Comparison of ENCODE assay signal across 9 cellular contexts in genomic region chr19:14530505-14530904, GRCh38. TPM values are rescaled to one million over a fixed set of nuclear protein-coding genes. Genes with fewer than 3 reads are reported as not detected.
DNase-seq lines count a peak whose midpoint lies in the region; ATAC-seq and TF ChIP-seq lines count a peak whose summit lies in the region.
"Had no signal": no experiment of that assay in that cellular context is flagged by ENCODE, and none has a peak within 500 bp of the region (broad histone marks: within the 10 kb centered on the region; RNA-seq: fewer than 3 reads in every experiment).

No MANE protein-coding gene starts in this region.

- no peaks in the 10 kb centered on the region for H3K27me3 ChIP-seq in CD8-positive, alpha-beta memory T cell (ENCODE audit: insufficient read depth, low read length, poor library complexity, severe bottlenecking)
- no peaks in the 10 kb centered on the region for H3K27me3 ChIP-seq in dorsolateral prefrontal cortex
- no peaks in the 10 kb centered on the region for H3K27me3 ChIP-seq in osteoblast (ENCODE audit: insufficient read depth, low read length)

- H3K9me3 Mint-ChIP-seq in CD8-positive, alpha-beta memory T cell, result no peaks in the 10 kb centered on the region

- POLR2A ChIA-PET in CD8-positive, alpha-beta memory T cell (lab: Charles Lee), result interaction anchor here (0.6 to 4.6 kb wide), 4 partner anchors 13 to 204 kb away, joined by 3 to 44 read pairs (median 6); partner anchors contain the start of gene DNAJB1

- H3K4me1 ChIP-seq in CD8-positive, alpha-beta memory T cell (ENCODE audit: insufficient read depth, low read length), result peaks cover 43% of the 10 kb centered on the region
- peaks cover 18% of the 10 kb centered on the region for H3K4me1 ChIP-seq in osteoblast (ENCODE audit: insufficient read depth, low read length)

- peak overlapping the region; percentile 99 for H3K4me2 ChIP-seq in osteoblast (ENCODE audit: insufficient read depth, low read length)

- peaks cover 38% of the 10 kb centered on the region for H3K79me2 ChIP-seq in osteoblast (ENCODE audit: insufficient read depth, low read length)

- peaks cover 32 to 73% (median 45%) of the 10 kb centered on the region in 3 donors for H3K4me1 Mint-ChIP-seq in CD8-positive, alpha-beta memory T cell

- H3K36me3 Mint-ChIP-seq in CD8-positive, alpha-beta memory T cell, result peaks cover 0 to 24% (median 6%) of the 10 kb centered on the region in 3 donors

- peak overlapping the region in 7 of 8 donors; percentile 29 to 100 (median 94) for H3K27ac Mint-ChIP-seq in CD8-positive, alpha-beta memory T cell

- no peaks in the 10 kb centered on the region for H3K9me3 ChIP-seq in CD8-positive, alpha-beta memory T cell (ENCODE audit: low read length)
- H3K9me3 ChIP-seq in osteoblast (ENCODE audit: low read depth, low read length), result no peaks in the 10 kb centered on the region

- no peak for ATAC-seq in HG03439 (IDR thresholded peaks at IDR 0.05; ENCODE audit: unreplicated experiment)

- peaks cover 5% of the 10 kb centered on the region for H4K20me1 ChIP-seq in osteoblast (ENCODE audit: insufficient read depth, low read length)

- DNase-seq in CD8-positive, alpha-beta memory T cell, result no peak
- DNase-seq in NOMO-1 treated with DMSO at 0.1 percent for 48 hours (lab: John Stamatoyannopoulos, UW; ENCODE audit: unreplicated experiment) (peak; percentile 40), dorsolateral prefrontal cortex (no peak), osteoblast (ENCODE audit: insufficient read length, low spot score, missing footprints) (no peak), C1 segment of cervical spinal cord (lab: John Stamatoyannopoulos, UW) (no peak), GM13977 (ENCODE audit: low spot score) (no peak), Kasumi-1 (lab: John Stamatoyannopoulos, UW) (no peak)
- DNase-seq: activated gamma-delta T cell treated with Interleukin-2 at 50 U/mL for 16 hours had no signal

- no peak for TF ChIP-seq CTCF in dorsolateral prefrontal cortex (IDR thresholded peaks at IDR 0.05 in 54 of 56, conservative IDR thresholded peaks at IDR 0.05 in 2 of 56; ENCODE audit: low read depth in 1 of 56, partially characterized antibody in 56 of 56)
- no peak for TF ChIP-seq CTCF in osteoblast (IDR thresholded peaks at IDR 0.05; ENCODE audit: extremely low read depth, low read depth, low read length)
- no peak for TF ChIP-seq CTCF in GM13977 (IDR thresholded peaks at IDR 0.05; ENCODE audit: extremely low read depth, insufficient read depth, missing control alignments)

- H2AFZ ChIP-seq in osteoblast (ENCODE audit: low read length), result peak overlapping the region; percentile 100

- H3K4me3 Mint-ChIP-seq in CD8-positive, alpha-beta memory T cell, result peak overlapping the region; percentile 85 to 99 (median 94)

- no peaks in the 10 kb centered on the region for H3K27me3 Mint-ChIP-seq in CD8-positive, alpha-beta memory T cell

- intact Hi-C loops in dorsolateral prefrontal cortex (cut with DNase I), result no loop called here

- CTCF ChIA-PET in CD8-positive, alpha-beta memory T cell (lab: Charles Lee), result no interaction called here

- in situ Hi-C loops in GM13977 (cut with MboI; ENCODE audit: low pct_unique_long_range_greater_than_20kb, low sequenced_read_pairs, unreplicated experiment), result no loop called here

- H3K4me3 ChIP-seq in CD8-positive, alpha-beta memory T cell (ENCODE audit: low read length), result peak overlapping the region; percentile 97
- H3K4me3 ChIP-seq in dorsolateral prefrontal cortex (peak overlapping the region; percentile 61 to 100 (median 92)), osteoblast (ENCODE audit: insufficient read depth, low read length) (peak overlapping the region; percentile 91)

- H3K36me3 ChIP-seq in CD8-positive, alpha-beta memory T cell (ENCODE audit: insufficient read depth, low read length), result no peaks in the 10 kb centered on the region
- no peaks in the 10 kb centered on the region for H3K36me3 ChIP-seq in osteoblast (ENCODE audit: insufficient read depth, low read length)

- H3K27ac ChIP-seq in CD8-positive, alpha-beta memory T cell (ENCODE audit: low read depth, low read length), result no peak overlapping the region
- peak overlapping the region in 52 of 59 donors; percentile 39 to 99 (median 95) for H3K27ac ChIP-seq in dorsolateral prefrontal cortex
- no peak overlapping the region for H3K27ac ChIP-seq in osteoblast (ENCODE audit: low read depth, low read length)

RNA-seq across cellular contexts. Expression of gene TECR, which starts 1.1 kb away (rescaled TPM):
- total RNA-seq in CD8-positive, alpha-beta memory T cell, result 100 to 1,000 TPM; 114 to 123 TPM
- polyA plus RNA-seq in CD8-positive, alpha-beta memory T cell, result 268 TPM
- 100 to 1,000 TPM; 169 to 287 (median 205) TPM for total RNA-seq in dorsolateral prefrontal cortex
- total RNA-seq in osteoblast, result 40.1 and 41.6 TPM in 2 replicates

RNA-seq across cellular contexts. Expression of gene DNAJB1, which starts 12.3 kb away (rescaled TPM):
- total RNA-seq in CD8-positive, alpha-beta memory T cell, result 100 to 1,000 TPM in 1 of 2 experiments, 10 to 100 TPM in 1; 98.6 to 103 TPM
- polyA plus RNA-seq in CD8-positive, alpha-beta memory T cell, result 385 TPM
- 1,000 to 10,000 TPM in 2 of 120 experiments, 100 to 1,000 TPM in 67, 10 to 100 TPM in 51; 67.5 to 1,486 (median 107) TPM for total RNA-seq in dorsolateral prefrontal cortex
- 65.1 and 70.9 TPM in 2 replicates for total RNA-seq in osteoblast

RNA-seq across cellular contexts. Expression of gene GIPC1, which starts 34.6 kb away (rescaled TPM):
- total RNA-seq in CD8-positive, alpha-beta memory T cell, result 10 to 100 TPM; 32.7 to 36.7 TPM
- polyA plus RNA-seq in CD8-positive, alpha-beta memory T cell, result 43.4 TPM
- total RNA-seq in dorsolateral prefrontal cortex (100 to 1,000 TPM in 13 of 120 experiments, 10 to 100 TPM in 107; 54.9 to 112 (median 87.4) TPM), osteoblast (114 and 115 TPM in 2 replicates)

RNA-seq across cellular contexts. Expression of gene NDUFB7, which starts 41.4 kb away (rescaled TPM):
- 100 to 1,000 TPM; 123 to 126 TPM for total RNA-seq in CD8-positive, alpha-beta memory T cell
- 235 TPM for polyA plus RNA-seq in CD8-positive, alpha-beta memory T cell
- 100 to 1,000 TPM; 107 to 236 (median 166) TPM for total RNA-seq in dorsolateral prefrontal cortex
- 219 and 227 TPM in 2 replicates for total RNA-seq in osteoblast

RNA-seq across cellular contexts. Expression of gene CLEC17A, which starts 52.4 kb away (rescaled TPM):
- total RNA-seq in CD8-positive, alpha-beta memory T cell, result 1 to 10 TPM in 1 of 2 experiments, under 1 TPM in 1; 0.72 to 1.5 TPM
- polyA plus RNA-seq in CD8-positive, alpha-beta memory T cell, result not detected
- total RNA-seq in dorsolateral prefrontal cortex (1 to 10 TPM in 29 of 120 experiments, under 1 TPM in 70, not detected in 21; 0.20 to 3.3 (median 0.75) TPM), osteoblast (under 0.01 TPM in 1 of 2 replicates, not detected in the other)

Comparison
In these comparisons a context has a peak if more than half of its experiments do, and no peak if none do; other contexts are left out.
1. H3K27ac ChIP-seq: peak in dorsolateral prefrontal cortex (52 of 59); none in CD8-positive, alpha-beta memory T cell (single experiment) and osteoblast (single experiment).
2. Peak in every context shown above with its lines, with median percentiles within 50 percentile points of each other: H3K4me3 ChIP-seq.